25 cellular contexts compared by ENCODE assay signal in genomic region chr11:57330029-57330428, GRCh38. TPM values are rescaled to one million over a fixed set of nuclear protein-coding genes. Genes with fewer than 3 reads are reported as not detected.
DNase-seq lines count a peak whose midpoint lies in the region; ATAC-seq and TF ChIP-seq lines count a peak whose summit lies in the region.
"Had no signal": no experiment of that assay in that cellular context is flagged by ENCODE, and none has a peak within 500 bp of the region (broad histone marks: within the 10 kb centered on the region; RNA-seq: fewer than 3 reads in every experiment).

No MANE protein-coding gene starts in this region.

- no peaks in the 10 kb centered on the region for H3K27me3 ChIP-seq in CD4-positive, alpha-beta memory T cell (ENCODE audit: insufficient read depth, low read length)
- H3K27me3 ChIP-seq: tibial artery had no signal

- H3K27me3 Mint-ChIP-seq in CD4-positive, alpha-beta memory T cell, result no peaks in the 10 kb centered on the region
- H3K27me3 Mint-ChIP-seq in activated T-helper 1 cell treated with anti-CD3 and anti-CD28 coated beads, Interleukin-12 subunit alpha, Interleukin-12 subunit beta, Interleukin-2, Interleukin-4 antibody, amounts not matched to agents 30 ng/mL and 10 ng/mL and 1 ng/mL, durations not matched to agents 14 hours and 24 hours and 36 hours (ENCODE audit: insufficient read depth), result no peaks in the 10 kb centered on the region
- H3K27me3 Mint-ChIP-seq in neural crest cell (ENCODE audit: low read depth), result no peaks in the 10 kb centered on the region
- H3K27me3 Mint-ChIP-seq: progenitor cell of endocrine pancreas had no signal

- H3K36me3 Mint-ChIP-seq in CD4-positive, alpha-beta memory T cell, result peaks cover 70 to 92% of the 10 kb centered on the region in 2 donors
- H3K36me3 Mint-ChIP-seq in activated T-helper 1 cell treated with anti-CD3 and anti-CD28 coated beads, Interleukin-12 subunit alpha, Interleukin-12 subunit beta, Interleukin-2, Interleukin-4 antibody, amounts not matched to agents 30 ng/mL and 10 ng/mL and 1 ng/mL, durations not matched to agents 14 hours and 24 hours and 36 hours (ENCODE audit: low read depth), result peaks cover 74% of the 10 kb centered on the region
- H3K36me3 Mint-ChIP-seq in neural crest cell (ENCODE audit: low read depth), result peaks cover 38% of the 10 kb centered on the region

- CTCF ChIA-PET in CD4-positive, alpha-beta memory T cell (lab: Charles Lee; ENCODE audit: partially characterized antibody), result interaction anchor here (1.0 to 1.8 kb wide), 5 partner anchors 15 to 238 kb away, joined by 3 to 10 read pairs (median 3); no protein-coding TSS in a partner anchor

- peaks cover 29% of the 10 kb centered on the region for H3K4me1 ChIP-seq in CD4-positive, alpha-beta memory T cell (ENCODE audit: insufficient read depth, low read length)

- peak; percentile 46 for DNase-seq in activated CD4-positive, CD25-positive, alpha-beta regulatory T cell treated with anti-CD3 and anti-CD28 coated beads, Interleukin-2, amount 50 U/mL, for 72 hours
- DNase-seq in activated CD4-positive, CD25-positive, alpha-beta regulatory T cell (lab: John Stamatoyannopoulos, UW), result no peak
- DNase-seq in CD4-positive, alpha-beta memory T cell, result no peak
- DNase-seq in activated T-helper 1 cell treated with anti-CD3 and anti-CD28 coated beads, Interleukin-12 subunit alpha, Interleukin-12 subunit beta, Interleukin-2, Interleukin-4 antibody, amounts not matched to agents 30 ng/mL and 10 ng/mL and 1 ng/mL, durations not matched to agents 14 hours and 24 hours and 36 hours (ENCODE audit: low spot score), result no peak
- DNase-seq in neural crest cell (ENCODE audit: low read depth, low spot score) (no peak), islet precursor cell (no peak)
- DNase-seq: erythroblast; foreskin fibroblast; immature natural killer cell; Karpas-422; left ventricle myocardium inferior; NCI-H187 treated with DMSO at 0.1 percent for 48 hours; NCI-H82; stimulated activated naive CD4-positive, alpha-beta T cell treated with Interleukin-2 at 50 U/mL for 16 hours; tibial artery; WERI-Rb-1 had no signal

- peak overlapping the region in 4 of 7 donors; percentile 29 to 50 (median 34) for H3K27ac Mint-ChIP-seq in CD4-positive, alpha-beta memory T cell
- H3K27ac Mint-ChIP-seq in activated T-helper 1 cell treated with anti-CD3 and anti-CD28 coated beads, Interleukin-12 subunit alpha, Interleukin-12 subunit beta, Interleukin-2, Interleukin-4 antibody, amounts not matched to agents 30 ng/mL and 10 ng/mL and 1 ng/mL, durations not matched to agents 14 hours and 24 hours and 36 hours, result peak overlapping the region; percentile 42
- no peak overlapping the region for H3K27ac Mint-ChIP-seq in neural crest cell (ENCODE audit: unreplicated experiment)
- H3K27ac Mint-ChIP-seq: progenitor cell of endocrine pancreas had no signal

- H3K9me3 ChIP-seq in CD4-positive, alpha-beta memory T cell (ENCODE audit: control insufficient read depth in 1 of 2, low read length in 2 of 2), result no peaks in the 10 kb centered on the region
- H3K9me3 ChIP-seq: left ventricle myocardium inferior, tibial artery had no signal

- no peak overlapping the region for H3K27ac ChIP-seq in CD4-positive, alpha-beta memory T cell (ENCODE audit: low read depth, low read length)
- H3K27ac ChIP-seq: 22Rv1, left ventricle myocardium inferior, tibial artery, WERI-Rb-1 had no signal

- H3K4me3 Mint-ChIP-seq in CD4-positive, alpha-beta memory T cell, result peak overlapping the region in 1 of 8 donors; percentile 12
- no peak overlapping the region for H3K4me3 Mint-ChIP-seq in activated T-helper 1 cell treated with anti-CD3 and anti-CD28 coated beads, Interleukin-12 subunit alpha, Interleukin-12 subunit beta, Interleukin-2, Interleukin-4 antibody, amounts not matched to agents 30 ng/mL and 10 ng/mL and 1 ng/mL, durations not matched to agents 14 hours and 24 hours and 36 hours
- H3K4me3 Mint-ChIP-seq in neural crest cell, result peak overlapping the region; percentile 64
- H3K4me3 Mint-ChIP-seq: immature natural killer cell, mesothelial cell of epicardium had no signal

- H3K9me3 Mint-ChIP-seq in CD4-positive, alpha-beta memory T cell, result no peaks in the 10 kb centered on the region
- no peaks in the 10 kb centered on the region for H3K9me3 Mint-ChIP-seq in activated T-helper 1 cell treated with anti-CD3 and anti-CD28 coated beads, Interleukin-12 subunit alpha, Interleukin-12 subunit beta, Interleukin-2, Interleukin-4 antibody, amounts not matched to agents 30 ng/mL and 10 ng/mL and 1 ng/mL, durations not matched to agents 14 hours and 24 hours and 36 hours
- no peaks in the 10 kb centered on the region for H3K9me3 Mint-ChIP-seq in neural crest cell
- H3K9me3 Mint-ChIP-seq: mesothelial cell of epicardium had no signal

- no peak for ATAC-seq in GM21737 (IDR thresholded peaks at IDR 0.05; ENCODE audit: unreplicated experiment)
- no peak for ATAC-seq in HG03196 (IDR thresholded peaks at IDR 0.05; ENCODE audit: unreplicated experiment)

- intact Hi-C loops in CD4-positive, alpha-beta memory T cell (cut with micrococcal nuclease), result no loop called here
- intact Hi-C loops in activated T-helper 1 cell treated with anti-CD3 and anti-CD28 coated beads, Interleukin-12 subunit alpha, Interleukin-12 subunit beta, Interleukin-2, Interleukin-4 antibody, amounts not matched to agents 30 ng/mL and 10 ng/mL and 1 ng/mL, durations not matched to agents 14 hours and 24 hours and 36 hours (cut with micrococcal nuclease), result loop anchor here (10.0 kb wide), 1 partner anchor 465 kb away; no protein-coding TSS in a partner anchor

- peaks cover 66% of the 10 kb centered on the region for H3K36me3 ChIP-seq in CD4-positive, alpha-beta memory T cell (ENCODE audit: insufficient read depth, low read length)

- POLR2A ChIA-PET in CD4-positive, alpha-beta memory T cell (lab: Charles Lee; ENCODE audit: partially characterized antibody), result no interaction called here

- H3K4me1 Mint-ChIP-seq in CD4-positive, alpha-beta memory T cell, result peaks cover 30 to 42% (median 35%) of the 10 kb centered on the region in 4 donors
- peaks cover 57% of the 10 kb centered on the region for H3K4me1 Mint-ChIP-seq in activated T-helper 1 cell treated with anti-CD3 and anti-CD28 coated beads, Interleukin-12 subunit alpha, Interleukin-12 subunit beta, Interleukin-2, Interleukin-4 antibody, amounts not matched to agents 30 ng/mL and 10 ng/mL and 1 ng/mL, durations not matched to agents 14 hours and 24 hours and 36 hours (ENCODE audit: low read depth)
- H3K4me1 Mint-ChIP-seq in neural crest cell, result peaks cover 44% of the 10 kb centered on the region

- no peak overlapping the region for H3K4me3 ChIP-seq in CD4-positive, alpha-beta memory T cell (ENCODE audit: low read length in 2 of 2)
- H3K4me3 ChIP-seq: left ventricle myocardium inferior, tibial artery had no signal

- TF ChIP-seq CTCF in neural crest cell (conservative IDR thresholded peaks at IDR 0.05), result no peak

RNA-seq across cellular contexts. Expression of gene TNKS1BP1, which starts 5.3 kb away (rescaled TPM):
- total RNA-seq in CD4-positive, alpha-beta memory T cell, result 10 to 100 TPM; 17.2 to 23.7 TPM
- 1 to 10 TPM in 1 of 2 donors, under 1 TPM in 1; 0.52 to 4.7 TPM for polyA plus RNA-seq in CD4-positive, alpha-beta memory T cell
- total RNA-seq in activated T-helper 1 cell treated with anti-CD3 and anti-CD28 coated beads, Interleukin-12 subunit alpha, Interleukin-12 subunit beta, Interleukin-2, Interleukin-4 antibody, amounts not matched to agents 30 ng/mL and 10 ng/mL and 1 ng/mL, durations not matched to agents 14 hours and 24 hours and 36 hours, result 22.1 and 24.3 TPM in 2 replicates
- total RNA-seq in neural crest cell, result 105 and 114 TPM in 2 replicates

RNA-seq across cellular contexts. Expression of gene SSRP1, which starts 5.7 kb away (rescaled TPM):
- total RNA-seq in CD4-positive, alpha-beta memory T cell, result 10 to 100 TPM; 69.0 to 74.3 TPM
- polyA plus RNA-seq in CD4-positive, alpha-beta memory T cell, result 10 to 100 TPM; 19.6 to 42.2 TPM
- total RNA-seq in activated T-helper 1 cell treated with anti-CD3 and anti-CD28 coated beads, Interleukin-12 subunit alpha, Interleukin-12 subunit beta, Interleukin-2, Interleukin-4 antibody, amounts not matched to agents 30 ng/mL and 10 ng/mL and 1 ng/mL, durations not matched to agents 14 hours and 24 hours and 36 hours, result 235 and 239 TPM in 2 replicates
- 280 TPM in 2 replicates for total RNA-seq in neural crest cell

RNA-seq across cellular contexts. Expression of gene P2RX3, which starts 8.1 kb away (rescaled TPM):
- total RNA-seq in CD4-positive, alpha-beta memory T cell, result not detected
- not detected for polyA plus RNA-seq in CD4-positive, alpha-beta memory T cell
- not detected in 2 replicates for total RNA-seq in activated T-helper 1 cell treated with anti-CD3 and anti-CD28 coated beads, Interleukin-12 subunit alpha, Interleukin-12 subunit beta, Interleukin-2, Interleukin-4 antibody, amounts not matched to agents 30 ng/mL and 10 ng/mL and 1 ng/mL, durations not matched to agents 14 hours and 24 hours and 36 hours
- total RNA-seq in neural crest cell, result 14.3 and 15.5 TPM in 2 replicates
- total RNA-seq: cerebellum, HT1080, OCI-LY7, progenitor cell of endocrine pancreas had no signal
- polyA plus RNA-seq: immature natural killer cell, neural cell had no signal

RNA-seq across cellular contexts. Expression of gene PRG3, which starts 50.9 kb away (rescaled TPM):
- not detected for total RNA-seq in CD4-positive, alpha-beta memory T cell
- not detected for polyA plus RNA-seq in CD4-positive, alpha-beta memory T cell
- total RNA-seq in activated T-helper 1 cell treated with anti-CD3 and anti-CD28 coated beads, Interleukin-12 subunit alpha, Interleukin-12 subunit beta, Interleukin-2, Interleukin-4 antibody, amounts not matched to agents 30 ng/mL and 10 ng/mL and 1 ng/mL, durations not matched to agents 14 hours and 24 hours and 36 hours, result not detected in 2 replicates
- total RNA-seq in neural crest cell, result not detected in 2 replicates
- total RNA-seq: cerebellum, HT1080, left ventricle myocardium inferior, mesothelial cell of epicardium, OCI-LY7, progenitor cell of endocrine pancreas had no signal
- polyA plus RNA-seq: immature natural killer cell, neural cell had no signal

Comparison
In these comparisons a context has a peak if more than half of its experiments do, and no peak if none do; other contexts are left out.
1. RNA of gene P2RX3, which starts 8.1 kb away (total RNA-seq): 14.3 to 15.5 TPM in neural crest cell; not detected in CD4-positive, alpha-beta memory T cell and not detected in activated T-helper 1 cell treated with anti-CD3 and anti-CD28 coated beads, Interleukin-12 subunit alpha, Interleukin-12 subunit beta, Interleukin-2, Interleukin-4 antibody, amounts not matched to agents 30 ng/mL and 10 ng/mL and 1 ng/mL, durations not matched to agents 14 hours and 24 hours and 36 hours; every median in the first group is over 10 times any median in the second.